In the genomic region with DNA sequence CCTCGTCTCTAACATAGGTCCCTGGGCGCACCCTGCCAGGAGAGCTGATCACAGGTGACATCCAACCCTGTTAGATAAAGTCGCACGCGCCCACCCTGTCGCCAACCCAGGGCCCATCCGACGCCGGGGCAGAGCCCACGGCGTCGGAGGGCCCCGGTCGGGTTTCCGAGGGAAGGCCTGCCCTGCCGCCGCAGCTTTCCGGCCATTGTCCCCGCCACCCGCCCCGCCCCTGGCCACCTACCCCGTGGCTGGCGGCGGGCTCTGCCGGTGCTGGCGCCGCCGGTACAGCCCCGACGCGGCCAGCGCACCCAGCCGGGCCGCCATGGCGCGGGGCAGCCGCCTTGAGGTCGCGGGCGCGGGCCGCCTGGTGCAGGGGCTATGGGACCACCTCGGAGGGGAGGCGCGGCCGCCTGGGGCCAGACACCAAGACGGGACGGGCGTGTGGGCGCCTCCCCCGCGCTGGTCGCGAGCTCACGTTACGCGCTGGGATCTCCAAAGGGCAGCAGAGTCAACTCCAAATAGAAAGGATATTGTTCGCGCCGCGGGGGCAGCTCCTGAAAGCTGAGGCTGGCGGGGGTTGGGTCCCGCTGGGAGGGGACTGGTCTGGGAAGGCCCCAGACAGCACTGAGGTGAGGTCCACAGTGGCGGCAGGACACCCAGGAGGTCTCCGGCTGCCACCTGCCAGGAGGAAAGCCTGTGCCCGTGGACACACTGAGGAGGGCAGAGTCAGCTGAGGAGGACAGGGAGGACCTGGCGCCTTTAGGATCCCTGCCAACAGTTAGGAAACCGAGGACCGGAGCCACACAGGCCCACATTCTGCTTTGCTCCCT, we compare ENCODE assay signal across 10 cellular contexts. TPM values are rescaled to one million over a fixed set of nuclear protein-coding genes. Genes with fewer than 3 reads are reported as not detected.
DNase-seq lines count a peak whose midpoint lies in the region; FAIRE-seq and TF ChIP-seq lines count a peak whose summit lies in the region.
"Had no signal": no experiment of that assay in that cellular context is flagged by ENCODE, and none has a peak within 500 bp of the region (broad histone marks: within the 10 kb centered on the region; RNA-seq: fewer than 3 reads in every experiment).

No MANE protein-coding gene starts in this region.

- H3K9ac ChIP-seq in BLaER1: no peak overlapping the region
- no peak overlapping the region for H3K9ac ChIP-seq in parathyroid adenoma

- 20% methylated on average over 47 of the region's 69 CpGs for WGBS in hepatocyte (ENCODE audit: low lambda C conversion rate, missing lambda C conversion rate)

- FAIRE-seq in urothelium cell line (lab: Jason Lieb, UNC): no peak
- FAIRE-seq: colon had no signal

- H3K4me3 Mint-ChIP-seq in HFFc6: no peak overlapping the region
- H3K4me3 Mint-ChIP-seq: naive thymus-derived CD8-positive, alpha-beta T cell had no signal

- H3K4me3 ChIP-seq in BLaER1 (0 out of 2 replicates have a peak overlapping the region, but pooled peaks have one; percentile 22), ascending aorta (peak overlapping the region; percentile 52 to 60), hepatocyte (no peak overlapping the region), parathyroid adenoma (ENCODE audit: low read depth, low read length) (no peak overlapping the region)

- intact Hi-C loops in ascending aorta (cut with DNase I): no loop called here

- no peak overlapping the region for H3K27ac Mint-ChIP-seq in HFFc6

- H3K9me2 ChIP-seq in hepatocyte (replicated peaks; ENCODE audit: insufficient read depth): no peaks in the 10 kb centered on the region

- H4K20me1 ChIP-seq in BLaER1 (peaks cover 33% of the 10 kb centered on the region), hepatocyte (ENCODE audit: insufficient read depth, poor library complexity, severe bottlenecking) (no peaks in the 10 kb centered on the region)

- H3K27me3 ChIP-seq in BLaER1: peaks cover 45% of the 10 kb centered on the region
- no peaks in the 10 kb centered on the region for H3K27me3 ChIP-seq in ascending aorta
- peaks cover 39% of the 10 kb centered on the region for H3K27me3 ChIP-seq in hepatocyte
- H3K27me3 ChIP-seq in parathyroid adenoma (ENCODE audit: control insufficient read depth, insufficient read depth, low read length): no peaks in the 10 kb centered on the region

- H2AFZ ChIP-seq in hepatocyte (peak overlapping the region; percentile 78), parathyroid adenoma (peak overlapping the region; percentile 56)

- H3K9me3 Mint-ChIP-seq in HFFc6: no peaks in the 10 kb centered on the region
- H3K9me3 Mint-ChIP-seq: naive thymus-derived CD8-positive, alpha-beta T cell had no signal

- H3K27ac ChIP-seq in BLaER1: no peak overlapping the region
- H3K27ac ChIP-seq in ascending aorta: peak overlapping the region; percentile 58 to 73
- no peak overlapping the region for H3K27ac ChIP-seq in hepatocyte
- peak overlapping the region; percentile 8 for H3K27ac ChIP-seq in parathyroid adenoma

- H3K4me1 Mint-ChIP-seq in HFFc6 (ENCODE audit: low read depth): peaks cover 32% of the 10 kb centered on the region

- H3K4me2 ChIP-seq in BLaER1 (no peak overlapping the region), hepatocyte (peak overlapping the region; percentile 84), parathyroid adenoma (ENCODE audit: low read length) (peak overlapping the region; percentile 39)

- H3K4me1 ChIP-seq in BLaER1 (peaks cover 9% of the 10 kb centered on the region), ascending aorta (peaks cover 34 to 70% of the 10 kb centered on the region in 2 donors), hepatocyte (ENCODE audit: insufficient read depth) (peaks cover 11% of the 10 kb centered on the region), parathyroid adenoma (no peaks in the 10 kb centered on the region)

- H3K79me2 ChIP-seq in hepatocyte: no peaks in the 10 kb centered on the region
- no peaks in the 10 kb centered on the region for H3K79me2 ChIP-seq in parathyroid adenoma

- H3K27me3 Mint-ChIP-seq in HFFc6 (ENCODE audit: insufficient read depth): 0 out of 2 replicates have a peak, but pooled peaks cover 1% of the 10 kb centered on the region

- DNase-seq in ascending aorta (ENCODE audit: low spot score in 2 of 2): peak in 1 of 2 donors; percentile 63
- no peak for DNase-seq in hepatocyte (ENCODE audit: low spot score)
- no peak for DNase-seq in KG1 (lab: John Stamatoyannopoulos, UW)
- no peak for DNase-seq in NCI-H226
- DNase-seq in urothelium cell line (ENCODE audit: low spot score): no peak
- no peak for DNase-seq in HFFc6

- H3K9me3 ChIP-seq in BLaER1: peaks cover 37% of the 10 kb centered on the region
- H3K9me3 ChIP-seq in ascending aorta: no peaks in the 10 kb centered on the region
- H3K9me3 ChIP-seq in hepatocyte (ENCODE audit: low read depth): no peaks in the 10 kb centered on the region
- no peaks in the 10 kb centered on the region for H3K9me3 ChIP-seq in parathyroid adenoma (ENCODE audit: control insufficient read depth, low read length)

- H3K36me3 ChIP-seq in BLaER1: peaks cover 17% of the 10 kb centered on the region; the same call in 1 of the 2 replicates
- H3K36me3 ChIP-seq in ascending aorta: no peaks in the 10 kb centered on the region
- H3K36me3 ChIP-seq in hepatocyte (replicated peaks; ENCODE audit: insufficient read depth, low read depth): no peaks in the 10 kb centered on the region
- no peaks in the 10 kb centered on the region for H3K36me3 ChIP-seq in parathyroid adenoma (ENCODE audit: control insufficient read depth, insufficient read depth, low read length)

- no peak for TF ChIP-seq CTCF in ascending aorta (IDR thresholded peaks at IDR 0.05)
- TF ChIP-seq CTCF in hepatocyte (IDR thresholded peaks at IDR 0.05; ENCODE audit: poor library complexity): no peak
- TF ChIP-seq CTCF in parathyroid adenoma (IDR thresholded peaks at IDR 0.05): no peak
- TF ChIP-seq CTCF in HFFc6 (IDR thresholded peaks at IDR 0.05): no peak

- peaks cover 14% of the 10 kb centered on the region for H3K36me3 Mint-ChIP-seq in HFFc6 (ENCODE audit: low read depth)

RNA-seq across cellular contexts. Expression of a gene that starts 11.1 kb away (rescaled TPM):
- total RNA-seq in ascending aorta (169 TPM), hepatocyte (3.9 and 4.0 TPM in 2 replicates)
- 8.3 and 14.9 TPM in 2 replicates for polyA plus RNA-seq in hepatocyte
- total RNA-seq in HFFc6 (2021; fragmentation: NEBNext Ultra II Directional; extraction: Animal tissue kit (Norgen Biotek cat#: 25700)): 10 to 100 TPM; 47.8 to 65.0 (median 59.1) TPM

RNA-seq across cellular contexts. Expression of a gene that starts 18.3 kb away (rescaled TPM):
- total RNA-seq in ascending aorta (not detected), hepatocyte (not detected in 2 replicates)
- 0.39 TPM in 1 of 2 replicates, not detected in the other for polyA plus RNA-seq in hepatocyte
- not detected for total RNA-seq in HFFc6 (2021; fragmentation: NEBNext Ultra II Directional; extraction: Animal tissue kit (Norgen Biotek cat#: 25700))
- total RNA-seq: naive thymus-derived CD8-positive, alpha-beta T cell had no signal
- polyA plus RNA-seq: naive thymus-derived CD8-positive, alpha-beta T cell had no signal

RNA-seq across cellular contexts. Expression of a gene that starts 37.0 kb away (rescaled TPM):
- 8.3 TPM for total RNA-seq in ascending aorta
- 10.2 and 10.7 TPM in 2 replicates for total RNA-seq in hepatocyte
- polyA plus RNA-seq in hepatocyte: 1.6 TPM in 1 of 2 replicates, not detected in the other
- total RNA-seq in HFFc6 (2021; fragmentation: NEBNext Ultra II Directional; extraction: Animal tissue kit (Norgen Biotek cat#: 25700)): 1 to 10 TPM; 2.5 to 3.2 (median 3.0) TPM

Comparison
In these comparisons a context has a peak if more than half of its experiments do, and no peak if none do; other contexts are left out.
1. H3K27ac ChIP-seq: peak in ascending aorta (2 of 2) and parathyroid adenoma (single experiment); none in BLaER1 (single experiment) and hepatocyte (single experiment).
2. H3K4me3 ChIP-seq: peak in BLaER1 (single experiment) and ascending aorta (2 of 2); none in hepatocyte (single experiment) and parathyroid adenoma (single experiment).